15 cellular contexts compared by ENCODE assay signal in genomic region chr7:100137851-100138760, GRCh38. TPM values are rescaled to one million over a fixed set of nuclear protein-coding genes. Genes with fewer than 3 reads are reported as not detected.
DNase-seq lines count a peak whose midpoint lies in the region; ATAC-seq, FAIRE-seq and TF ChIP-seq lines count a peak whose summit lies in the region.
"Had no signal": no experiment of that assay in that cellular context is flagged by ENCODE, and none has a peak within 500 bp of the region (broad histone marks: within the 10 kb centered on the region; RNA-seq: fewer than 3 reads in every experiment).

No MANE protein-coding gene starts in this region.

- H3K4me2 ChIP-seq in BLaER1 = peak overlapping the region; percentile 59
- peak overlapping the region; percentile 22; the same call in 1 of the 2 replicates for H3K4me2 ChIP-seq in OCI-LY3 (ENCODE audit: low read length)

- no peak overlapping the region for H3K27ac ChIP-seq in BLaER1
- H3K27ac ChIP-seq in OCI-LY3 (ENCODE audit: low read length) = no peak overlapping the region
- no peak overlapping the region for H3K27ac ChIP-seq in tibial nerve

- H3K27ac Mint-ChIP-seq in memory B cell = no peak overlapping the region

- H3K9ac ChIP-seq in BLaER1 = no peak overlapping the region
- H3K9ac ChIP-seq in OCI-LY3 (ENCODE audit: low read length) = no peak overlapping the region

- H3K4me3 Mint-ChIP-seq in memory B cell = peak overlapping the region; percentile 55

- ATAC-seq in memory B cell (ENCODE audit: low read depth) = peak; percentile 91

- no peaks in the 10 kb centered on the region for H3K79me2 ChIP-seq in OCI-LY3 (ENCODE audit: low read length)

- peaks cover 11% of the 10 kb centered on the region for H3K4me1 Mint-ChIP-seq in memory B cell

- H3K36me3 ChIP-seq in BLaER1 (no peaks in the 10 kb centered on the region), OCI-LY3 (replicated peaks; ENCODE audit: low read depth, low read length) (no peaks in the 10 kb centered on the region), tibial nerve (no peaks in the 10 kb centered on the region)
- H3K36me3 ChIP-seq: BE2C had no signal

- no peak for TF ChIP-seq EP300 in tibial nerve (IDR thresholded peaks at IDR 0.05)

- TF ChIP-seq CTCF in OCI-LY3 (IDR thresholded peaks at IDR 0.05; ENCODE audit: low read depth, low read length) (no peak), D721Med (IDR thresholded peaks at IDR 0.05; ENCODE audit: insufficient read depth, missing control alignments) (no peak), tibial nerve (IDR thresholded peaks at IDR 0.05) (no peak)

- FAIRE-seq in D721Med (lab: Jason Lieb, UNC) = no peak

- no peaks in the 10 kb centered on the region for H3K27me3 ChIP-seq in BLaER1
- peaks cover 2% of the 10 kb centered on the region; the same call in 1 of the 2 replicates for H3K27me3 ChIP-seq in OCI-LY3 (ENCODE audit: low read depth, low read length)
- H3K27me3 ChIP-seq in tibial nerve = no peaks in the 10 kb centered on the region

- H3K4me3 ChIP-seq in BLaER1 = no peak overlapping the region
- H3K4me3 ChIP-seq in OCI-LY3 (ENCODE audit: low read length) = no peak overlapping the region
- H3K4me3 ChIP-seq in tibial nerve = no peak overlapping the region

- no peaks in the 10 kb centered on the region for H3K9me3 Mint-ChIP-seq in memory B cell

- no peak for TF ChIP-seq POLR2A in tibial nerve (IDR thresholded peaks at IDR 0.05)

- 83 to 87% methylated on average over 13 of the region's 13 CpGs for WGBS in tibial nerve, 2 donors

- peak; percentile 72 for DNase-seq in DMS53 (lab: John Stamatoyannopoulos, UW)
- DNase-seq in memory B cell (ENCODE audit: low spot score in 2 of 2) = no peak
- no peak for DNase-seq in SKM-1 (lab: John Stamatoyannopoulos, UW; ENCODE audit: unreplicated experiment)
- no peak for DNase-seq in D721Med (ENCODE audit: insufficient read length, low spot score)
- no peak for DNase-seq in tibial nerve (ENCODE audit: low spot score in 2 of 2)
- DNase-seq: activated CD8-positive, alpha-beta memory T cell treated with anti-CD3 and anti-CD28 coated beads, Interleukin-2, amount 50 U/mL, for 4 hours; amniotic stem cell; BE2C; EL; NCI-H1105 treated with DMSO at 0.1 percent for 48 hours; NCI-H774; retina; SHP77 treated with DMSO at 0.1 percent for 48 hours had no signal

- H3K36me3 Mint-ChIP-seq in memory B cell = no peaks in the 10 kb centered on the region

- no peaks in the 10 kb centered on the region for H4K20me1 ChIP-seq in BLaER1
- H4K20me1 ChIP-seq in OCI-LY3 (ENCODE audit: insufficient read depth, low read length) = no peaks in the 10 kb centered on the region

- no peaks in the 10 kb centered on the region for H3K9me3 ChIP-seq in BLaER1
- H3K9me3 ChIP-seq in OCI-LY3 (ENCODE audit: insufficient read depth, low read length) = no peaks in the 10 kb centered on the region
- no peaks in the 10 kb centered on the region for H3K9me3 ChIP-seq in tibial nerve
- H3K9me3 ChIP-seq: BE2C had no signal

- H3K4me1 ChIP-seq in BLaER1 (peaks cover 19% of the 10 kb centered on the region), OCI-LY3 (ENCODE audit: low read length) (0 out of 2 replicates have a peak, but pooled peaks cover 8% of the 10 kb centered on the region), tibial nerve (peaks cover 0 to 3% (median 0%) of the 10 kb centered on the region in 4 donors)
- H3K4me1 ChIP-seq: BE2C had no signal

- peaks cover 3% of the 10 kb centered on the region for H3K27me3 Mint-ChIP-seq in memory B cell

- H2AFZ ChIP-seq in OCI-LY3 (ENCODE audit: low read depth, low read length) = 0 out of 2 replicates have a peak overlapping the region, but pooled peaks have one; percentile 29

RNA-seq across cellular contexts. Expression of gene LAMTOR4, which starts 10.6 kb away (rescaled TPM):
- total RNA-seq in tibial nerve = 100 to 1,000 TPM; 226 to 312 (median 252) TPM

RNA-seq across cellular contexts. Expression of gene MBLAC1, which starts 11.3 kb away (rescaled TPM):
- 1 to 10 TPM; 3.9 to 9.2 (median 6.9) TPM for total RNA-seq in tibial nerve

RNA-seq across cellular contexts. Expression of gene CNPY4, which starts 18.7 kb away (rescaled TPM):
- 10 to 100 TPM in 3 of 4 donors, 1 to 10 TPM in 1; 7.5 to 15.9 (median 11.5) TPM for total RNA-seq in tibial nerve

RNA-seq across cellular contexts. Expression of gene TAF6, which starts 18.9 kb away (rescaled TPM):
- 10 to 100 TPM; 46.1 to 56.9 (median 54.2) TPM for total RNA-seq in tibial nerve

RNA-seq across cellular contexts. Expression of gene TRAPPC14, which starts 20.4 kb away (rescaled TPM):
- total RNA-seq in tibial nerve = 10 to 100 TPM in 3 of 4 donors, 1 to 10 TPM in 1; 6.9 to 36.9 (median 12.7) TPM
